ENCODE assay signal across 8 cellular contexts in genomic region chr14:65100905-65101541, GRCh38. TPM values are rescaled to one million over a fixed set of nuclear protein-coding genes. Genes with fewer than 3 reads are reported as not detected.
DNase-seq lines count a peak whose midpoint lies in the region; ATAC-seq and TF ChIP-seq lines count a peak whose summit lies in the region.

No MANE protein-coding gene starts in this region.

- peak overlapping the region; percentile 86 to 99 (median 95) for H3K27ac Mint-ChIP-seq in CD4-positive, alpha-beta memory T cell
- no peak overlapping the region for H3K27ac Mint-ChIP-seq in neural crest cell (ENCODE audit: unreplicated experiment)

- peaks cover 17 to 29% of the 10 kb centered on the region in 2 donors for H3K36me3 Mint-ChIP-seq in CD4-positive, alpha-beta memory T cell
- peaks cover 6% of the 10 kb centered on the region for H3K36me3 Mint-ChIP-seq in neural crest cell (ENCODE audit: low read depth)

- H3K9me3 Mint-ChIP-seq in CD4-positive, alpha-beta memory T cell: peaks cover 0 to 3% (median 0%) of the 10 kb centered on the region in 8 donors
- no peaks in the 10 kb centered on the region for H3K9me3 Mint-ChIP-seq in neural crest cell

- peak overlapping the region; percentile 96 for H3K27ac ChIP-seq in CD4-positive, alpha-beta memory T cell (ENCODE audit: low read depth, low read length)
- no peak overlapping the region for H3K27ac ChIP-seq in OCI-LY1 (ENCODE audit: low read depth, low read length, poor library complexity, severe bottlenecking)
- peak overlapping the region; percentile 99 for H3K27ac ChIP-seq in effector memory CD4-positive, alpha-beta T cell (ENCODE audit: insufficient read depth, low read length, poor library complexity, severe bottlenecking)

- H3K9ac ChIP-seq in OCI-LY1 (ENCODE audit: low read length): peak overlapping the region; percentile 97

- H3K9me3 ChIP-seq in CD4-positive, alpha-beta memory T cell (ENCODE audit: control insufficient read depth in 1 of 2, low read length in 2 of 2): no peaks in the 10 kb centered on the region
- no peaks in the 10 kb centered on the region for H3K9me3 ChIP-seq in OCI-LY1 (ENCODE audit: low read length)
- no peaks in the 10 kb centered on the region for H3K9me3 ChIP-seq in effector memory CD4-positive, alpha-beta T cell (ENCODE audit: control insufficient read depth, low read length)

- peaks cover 36 to 65% (median 51%) of the 10 kb centered on the region in 4 donors for H3K4me1 Mint-ChIP-seq in CD4-positive, alpha-beta memory T cell
- peaks cover 24% of the 10 kb centered on the region for H3K4me1 Mint-ChIP-seq in neural crest cell

- no peaks in the 10 kb centered on the region for H3K9me2 ChIP-seq in OCI-LY1 (ENCODE audit: low read depth, low read length)

- H3K4me3 ChIP-seq in CD4-positive, alpha-beta memory T cell (ENCODE audit: low read length in 2 of 2): peak overlapping the region; percentile 58 to 76
- peak overlapping the region; percentile 99 for H3K4me3 ChIP-seq in OCI-LY1 (ENCODE audit: low read depth, low read length, poor library complexity, severe bottlenecking)
- H3K4me3 ChIP-seq in effector memory CD4-positive, alpha-beta T cell (ENCODE audit: insufficient read depth, low read depth, low read length, poor library complexity, severe bottlenecking): peak overlapping the region; percentile 99

- H3K79me2 ChIP-seq in OCI-LY1 (ENCODE audit: insufficient read depth, low read length): peaks cover 48% of the 10 kb centered on the region

- peaks cover 2 to 3% of the 10 kb centered on the region in 2 donors for H3K27me3 Mint-ChIP-seq in CD4-positive, alpha-beta memory T cell
- no peaks in the 10 kb centered on the region for H3K27me3 Mint-ChIP-seq in neural crest cell (ENCODE audit: low read depth)

- no peaks in the 10 kb centered on the region for H4K20me1 ChIP-seq in OCI-LY1 (ENCODE audit: insufficient read depth, low read length)

- no peaks in the 10 kb centered on the region for H3K27me3 ChIP-seq in CD4-positive, alpha-beta memory T cell (ENCODE audit: insufficient read depth, low read length)
- no peaks in the 10 kb centered on the region for H3K27me3 ChIP-seq in OCI-LY1 (ENCODE audit: insufficient read depth, low read length)
- no peaks in the 10 kb centered on the region for H3K27me3 ChIP-seq in effector memory CD4-positive, alpha-beta T cell (replicated peaks; ENCODE audit: control insufficient read depth, insufficient read depth, low read length, poor library complexity, severe bottlenecking)

- H3K36me3 ChIP-seq in CD4-positive, alpha-beta memory T cell (ENCODE audit: insufficient read depth, low read length): peaks cover 19% of the 10 kb centered on the region
- peaks cover 32% of the 10 kb centered on the region; the same call in 1 of the 2 replicates for H3K36me3 ChIP-seq in OCI-LY1 (ENCODE audit: insufficient read depth, low read length)
- H3K36me3 ChIP-seq in effector memory CD4-positive, alpha-beta T cell (ENCODE audit: control insufficient read depth, insufficient read depth, low read length): peaks cover 2% of the 10 kb centered on the region

- no peak overlapping the region for H2AFZ ChIP-seq in OCI-LY1 (ENCODE audit: low read length)

- peak overlapping the region; percentile 87 to 96 (median 91) for H3K4me3 Mint-ChIP-seq in CD4-positive, alpha-beta memory T cell
- peak overlapping the region; percentile 91 for H3K4me3 Mint-ChIP-seq in neural crest cell

- no peak for ATAC-seq in GM18520 (IDR thresholded peaks at IDR 0.05; ENCODE audit: unreplicated experiment)

- H3K4me2 ChIP-seq in OCI-LY1 (ENCODE audit: low read length): peak overlapping the region; percentile 92

- DNase-seq in CD4-positive, alpha-beta memory T cell: peak in 3 of 5 donors; percentile 12 to 29 (median 29)
- DNase-seq in effector memory CD4-positive, alpha-beta T cell: no peak
- DNase-seq in neural crest cell (ENCODE audit: low read depth, low spot score) (no peak), NCI-H1417 treated with DMSO at 0.1 percent for 48 hours (lab: John Stamatoyannopoulos, UW) (no peak), OCI-M2 (lab: John Stamatoyannopoulos, UW; ENCODE audit: unreplicated experiment) (no peak), DMS 273 treated with DMSO at 0.1 percent for 48 hours (lab: John Stamatoyannopoulos, UW) (no peak)

- CTCF ChIA-PET in CD4-positive, alpha-beta memory T cell (lab: Charles Lee; ENCODE audit: partially characterized antibody): interaction anchor here (0.6 kb wide), 1 partner anchor 115 kb away, joined by 3 read pairs; the partner anchor contains the start of gene FNTB

- TF ChIP-seq CTCF in OCI-LY1 (IDR thresholded peaks at IDR 0.05; ENCODE audit: low read length) (no peak), neural crest cell (conservative IDR thresholded peaks at IDR 0.05) (no peak)

- H3F3A ChIP-seq in OCI-LY1 (ENCODE audit: insufficient read depth, low read length): no peaks in the 10 kb centered on the region

- intact Hi-C loops in CD4-positive, alpha-beta memory T cell (cut with micrococcal nuclease): loop anchor here (5.0 kb wide), 4 partner anchors 106 to 1559 kb away; partner anchors contain the start of genes MTHFD1 and PPP2R5E

- POLR2A ChIA-PET in CD4-positive, alpha-beta memory T cell (lab: Charles Lee; ENCODE audit: partially characterized antibody): interaction anchor here (1.0 to 1.5 kb wide), 3 partner anchors 114 to 313 kb away, joined by 3 to 5 read pairs (median 4); partner anchors contain the start of gene FNTB

- H3K4me1 ChIP-seq in CD4-positive, alpha-beta memory T cell (ENCODE audit: insufficient read depth, low read length): peaks cover 57% of the 10 kb centered on the region
- H3K4me1 ChIP-seq in OCI-LY1 (ENCODE audit: insufficient read depth, low read length, severe bottlenecking): peaks cover 39% of the 10 kb centered on the region
- H3K4me1 ChIP-seq in effector memory CD4-positive, alpha-beta T cell (ENCODE audit: control insufficient read depth, insufficient read depth, low read length, poor library complexity, severe bottlenecking): peaks cover 42% of the 10 kb centered on the region

RNA-seq across cellular contexts. Expression of gene MAX, which starts 1.3 kb away (rescaled TPM):
- total RNA-seq in CD4-positive, alpha-beta memory T cell: 100 to 1,000 TPM; 188 to 212 TPM
- 100 to 1,000 TPM; 162 to 174 TPM for polyA plus RNA-seq in CD4-positive, alpha-beta memory T cell
- total RNA-seq in neural crest cell: 64.2 and 69.3 TPM in 2 replicates

Comparison
In these comparisons a context has a peak if more than half of its experiments do, and no peak if none do; other contexts are left out.
1. DNase-seq: peak in CD4-positive, alpha-beta memory T cell (3 of 5); none in effector memory CD4-positive, alpha-beta T cell (0 of 3), neural crest cell (single experiment), NCI-H1417 treated with DMSO at 0.1 percent for 48 hours (single experiment), OCI-M2 (single experiment) and DMS 273 treated with DMSO at 0.1 percent for 48 hours (single experiment).
2. Peak in every context shown above with its lines, with median percentiles within 50 percentile points of each other: H3K4me3 ChIP-seq.